ENCODE assay signal across 9 cellular contexts in genomic region chr2:239369631-239370161, GRCh38. TPM values are rescaled to one million over a fixed set of nuclear protein-coding genes. Genes with fewer than 3 reads are reported as not detected.
DNase-seq lines count a peak whose midpoint lies in the region; ATAC-seq and TF ChIP-seq lines count a peak whose summit lies in the region.
"Had no signal": no experiment of that assay in that cellular context is flagged by ENCODE, and none has a peak within 500 bp of the region (broad histone marks: within the 10 kb centered on the region; RNA-seq: fewer than 3 reads in every experiment).

No MANE protein-coding gene starts in this region.

- no peak for TF ChIP-seq CTCF in adrenal gland (IDR thresholded peaks at IDR 0.05)
- TF ChIP-seq CTCF in prostate gland (IDR thresholded peaks at IDR 0.05) = no peak

- H3K27me3 ChIP-seq in adrenal gland (no peaks in the 10 kb centered on the region), prostate gland (replicated peaks; ENCODE audit: insufficient read depth) (no peaks in the 10 kb centered on the region)
- H3K27me3 ChIP-seq: SJSA1 had no signal

- DNase-seq in T follicular helper cell (ENCODE audit: low read depth) = peak; percentile 70
- peak in 4 of 7 donors; percentile 18 to 74 (median 48) for DNase-seq in adrenal gland
- peak; percentile 42 to 49 for DNase-seq in stimulated activated CD4-positive, alpha-beta T cell treated with anti-CD3 and anti-CD28 coated beads, Interleukin-15, amount 100 ng/mL, for 1 hour (ENCODE audit: low read depth in 1 of 2, low spot score in 1 of 2)
- no peak for DNase-seq in NCI-H2196 (lab: John Stamatoyannopoulos, UW; ENCODE audit: unreplicated experiment)
- DNase-seq in NCI-H524 (lab: John Stamatoyannopoulos, UW) = no peak
- DNase-seq in prostate gland (ENCODE audit: low spot score) = no peak

- TF ChIP-seq POLR2A in adrenal gland (IDR thresholded peaks at IDR 0.05) (no peak), prostate gland (IDR thresholded peaks at IDR 0.05) (no peak)

- no peak overlapping the region for H3K4me3 ChIP-seq in adrenal gland
- no peak overlapping the region for H3K4me3 ChIP-seq in prostate gland
- H3K4me3 ChIP-seq: SJSA1 had no signal

- WGBS in adrenal gland, 4 donors = 80 to 89% (median 83%) methylated on average over 20 of the region's 20 CpGs
- 75% methylated on average over 20 of the region's 20 CpGs for WGBS in prostate gland

- peak overlapping the region in 1 of 5 donors; percentile 20 for H3K27ac ChIP-seq in adrenal gland
- no peak overlapping the region for H3K27ac ChIP-seq in prostate gland
- H3K27ac ChIP-seq: SJSA1 had no signal

- H3K36me3 ChIP-seq in adrenal gland (replicated peaks in 1 of 2) = no peaks in the 10 kb centered on the region
- H3K36me3 ChIP-seq in prostate gland = no peaks in the 10 kb centered on the region
- H3K36me3 ChIP-seq: SJSA1 had no signal

- ATAC-seq in GM18520 (IDR thresholded peaks at IDR 0.05; ENCODE audit: unreplicated experiment) = peak; percentile 64
- peak; percentile 82 for ATAC-seq in HG02852 (IDR thresholded peaks at IDR 0.05; ENCODE audit: unreplicated experiment)

- intact Hi-C loops in adrenal gland (cut with DNase I) (no loop called here), prostate gland (cut with DNase I) (no loop called here)

- H3K4me1 ChIP-seq in adrenal gland (replicated peaks in 1 of 2) (no peaks in the 10 kb centered on the region), prostate gland (replicated peaks) (no peaks in the 10 kb centered on the region)
- H3K4me1 ChIP-seq: SJSA1 had no signal

- H3K9me3 ChIP-seq in adrenal gland (replicated peaks in 1 of 3) (no peaks in the 10 kb centered on the region), prostate gland (no peaks in the 10 kb centered on the region)
- H3K9me3 ChIP-seq: SJSA1 had no signal

RNA-seq across cellular contexts. Expression of gene HDAC4, which starts 31.1 kb away (rescaled TPM):
- 10 to 100 TPM; 21.3 to 88.9 (median 41.2) TPM for total RNA-seq in adrenal gland
- polyA plus RNA-seq in adrenal gland = 10 to 100 TPM in 1 of 3 donors, 1 to 10 TPM in 2; 8.3 to 22.5 (median 8.7) TPM
- 10 to 100 TPM; 41.8 to 44.2 TPM for total RNA-seq in prostate gland

Comparison
In these comparisons a context has a peak if more than half of its experiments do, and no peak if none do; other contexts are left out.
1. DNase-seq: peak in T follicular helper cell (single experiment), adrenal gland (4 of 7) and stimulated activated CD4-positive, alpha-beta T cell treated with anti-CD3 and anti-CD28 coated beads, Interleukin-15, amount 100 ng/mL, for 1 hour (2 of 2); none in NCI-H2196 (single experiment), NCI-H524 (0 of 2) and prostate gland (single experiment).